In genomic region chr5:115637507-115637906, GRCh38 we compare ENCODE assay signal across 21 cellular contexts. TPM values are rescaled to one million over a fixed set of nuclear protein-coding genes. Genes with fewer than 3 reads are reported as not detected.
"Had no signal": no experiment of that assay in that cellular context is flagged by ENCODE, and none has a peak within 500 bp of the region (broad histone marks: within the 10 kb centered on the region; RNA-seq: fewer than 3 reads in every experiment).

No MANE protein-coding gene starts in this region.

- H3K4me3 ChIP-seq: dorsolateral prefrontal cortex, gastrocnemius medialis, lung, mucosa of descending colon, neural progenitor cell, prostate gland, sigmoid colon, stomach, testis, tibial artery had no signal

- H3K4me2 ChIP-seq: neural progenitor cell had no signal

- ATAC-seq: gastrocnemius medialis, left lobe of liver, right cardiac atrium had no signal

- H3K27ac Mint-ChIP-seq: memory B cell; mesothelial cell of epicardium; natural killer cell treated with Interleukin-12 subunit alpha and Interleukin-12 subunit beta and Interleukin-15 and Interleukin-18, amount 100 ng/mL, for 72 hours; neural progenitor cell; stimulated activated effector memory CD8-positive, alpha-beta T cell treated with anti-CD3 and anti-CD28 coated beads, Interleukin-12 subunit alpha, Interleukin-12 subunit beta, amount 100 ng/mL, for 72 hours; type B pancreatic cell had no signal

- H3K9me3 Mint-ChIP-seq: memory B cell; mesothelial cell of epicardium; naive B cell; natural killer cell treated with Interleukin-12 subunit alpha and Interleukin-12 subunit beta and Interleukin-15 and Interleukin-18, amount 100 ng/mL, for 72 hours; neural progenitor cell; stimulated activated effector memory CD8-positive, alpha-beta T cell treated with anti-CD3 and anti-CD28 coated beads, Interleukin-12 subunit alpha, Interleukin-12 subunit beta, amount 100 ng/mL, for 72 hours; type B pancreatic cell had no signal

- H3K36me3 Mint-ChIP-seq: memory B cell; mesothelial cell of epicardium; naive B cell; natural killer cell treated with Interleukin-12 subunit alpha and Interleukin-12 subunit beta and Interleukin-15 and Interleukin-18, amount 100 ng/mL, for 72 hours; neural progenitor cell; stimulated activated effector memory CD8-positive, alpha-beta T cell treated with anti-CD3 and anti-CD28 coated beads, Interleukin-12 subunit alpha, Interleukin-12 subunit beta, amount 100 ng/mL, for 72 hours; type B pancreatic cell had no signal

- H3K27me3 Mint-ChIP-seq: type B pancreatic cell had no signal

- H3K4me3 Mint-ChIP-seq: memory B cell; mesothelial cell of epicardium; naive B cell; natural killer cell treated with Interleukin-12 subunit alpha and Interleukin-12 subunit beta and Interleukin-15 and Interleukin-18, amount 100 ng/mL, for 72 hours; neural progenitor cell; stimulated activated effector memory CD8-positive, alpha-beta T cell treated with anti-CD3 and anti-CD28 coated beads, Interleukin-12 subunit alpha, Interleukin-12 subunit beta, amount 100 ng/mL, for 72 hours; type B pancreatic cell had no signal

- DNase-seq: dorsolateral prefrontal cortex; effector CD4-positive, alpha-beta T cell; gastrocnemius medialis; mucosa of descending colon; naive B cell; right cardiac atrium; sigmoid colon; stomach; testis; tibial artery had no signal

- H2AFZ ChIP-seq: neural progenitor cell had no signal

- H3K27me3 ChIP-seq: dorsolateral prefrontal cortex, gastrocnemius medialis, neural progenitor cell, sigmoid colon, stomach, testis, tibial artery had no signal

- H3K27ac ChIP-seq: dorsolateral prefrontal cortex, gastrocnemius medialis, neural progenitor cell, prostate gland, sigmoid colon, stomach, testis, tibial artery had no signal

- H3K36me3 ChIP-seq: gastrocnemius medialis, neural progenitor cell, prostate gland, sigmoid colon, stomach, tibial artery had no signal

- H3K9ac ChIP-seq: neural progenitor cell had no signal

- FAIRE-seq: colon had no signal

- H3K4me1 ChIP-seq: prostate gland, testis had no signal

- H3K9me3 ChIP-seq: gastrocnemius medialis, mucosa of descending colon, prostate gland, sigmoid colon, stomach, testis, tibial artery had no signal

RNA-seq across cellular contexts. Expression of gene TICAM2, which starts 35.2 kb away (rescaled TPM):
- polyA plus RNA-seq: keratinocyte had no signal
